ENCODE assay signal across 8 cellular contexts in the genomic region with DNA sequence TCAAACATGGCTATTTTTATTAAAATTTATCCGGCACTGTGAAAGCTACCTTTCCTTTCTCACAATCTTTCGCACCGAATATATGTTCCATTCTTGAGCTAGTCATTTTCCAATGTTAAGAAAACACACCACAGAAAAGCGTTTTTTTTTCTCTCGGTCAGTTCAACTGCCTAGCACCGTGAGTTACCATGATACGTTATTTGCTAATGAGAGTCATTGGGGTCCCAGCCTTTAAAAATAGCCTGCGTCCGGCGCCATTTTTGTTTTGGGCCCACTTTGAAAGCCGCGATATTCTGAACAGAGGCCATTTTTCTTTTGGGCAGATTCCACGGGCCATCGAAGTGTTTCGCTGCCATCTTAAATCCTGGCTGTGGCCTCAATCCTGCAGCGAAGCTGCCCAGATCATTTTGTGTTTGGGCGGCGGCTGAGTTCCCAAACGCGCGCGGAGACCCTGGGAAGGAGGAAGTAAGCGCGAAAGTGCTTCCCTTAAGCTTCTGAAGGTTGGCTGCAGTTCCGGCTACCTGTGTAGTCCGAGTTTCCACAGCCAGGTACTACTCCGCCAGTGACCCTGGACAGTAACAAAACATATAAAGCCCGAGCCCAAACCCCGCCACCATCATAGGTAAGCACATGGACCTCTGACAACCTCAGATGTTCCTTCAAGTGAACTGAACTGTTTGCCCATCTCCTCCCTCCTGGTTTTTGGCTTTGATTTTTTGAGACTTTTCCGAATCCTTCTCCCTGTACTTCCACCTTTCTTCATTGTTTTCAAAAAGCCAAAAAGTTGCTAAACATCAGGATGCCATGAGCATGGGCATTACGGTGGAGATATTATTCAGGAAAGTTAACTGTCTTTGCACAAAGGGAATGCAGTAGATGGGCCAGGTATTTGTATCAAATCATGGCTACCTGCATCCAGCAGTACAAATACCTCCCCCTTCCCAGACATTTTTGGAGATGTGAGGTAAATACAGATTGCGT. TPM values are rescaled to one million over a fixed set of nuclear protein-coding genes. Genes with fewer than 3 reads are reported as not detected.
DNase-seq lines count a peak whose midpoint lies in the region; ATAC-seq and TF ChIP-seq lines count a peak whose summit lies in the region.

A gene (plus strand): TSS at position 474 of the 981 bp plus-strand sequence. CDS start 22,900 bp downstream, outside the sequence.

- H3K4me1 Mint-ChIP-seq in activated naive CD4-positive, alpha-beta T cell treated with anti-CD3 and anti-CD28 coated beads, Interleukin-2, amount 50 U/mL, for 24 hours = peaks cover 42% of the 10 kb centered on the region

- H3K27me3 ChIP-seq in suprapubic skin = no peaks in the 10 kb centered on the region

- no peak for TF ChIP-seq POLR2A in suprapubic skin (IDR thresholded peaks at IDR 0.05)

- H3K27ac ChIP-seq in SK-N-MC = peak within 1 kb of the TSS; percentile 91
- peak within 1 kb of the TSS; percentile 90 for H3K27ac ChIP-seq in suprapubic skin

- peak within 1 kb of the TSS; percentile 94 for H3K4me3 Mint-ChIP-seq in activated naive CD4-positive, alpha-beta T cell treated with anti-CD3 and anti-CD28 coated beads, Interleukin-2, amount 50 U/mL, for 24 hours

- peak; percentile 30 for TF ChIP-seq EP300 in suprapubic skin (IDR thresholded peaks at IDR 0.05)

- no peaks in the 10 kb centered on the region for H3K9me3 Mint-ChIP-seq in activated naive CD4-positive, alpha-beta T cell treated with anti-CD3 and anti-CD28 coated beads, Interleukin-2, amount 50 U/mL, for 24 hours

- DNase-seq in NCI-H1048 (lab: John Stamatoyannopoulos, UW) = peak; percentile 83
- peak; percentile 94 for DNase-seq in SK-N-MC (ENCODE audit: low read depth, low spot score)
- peak; percentile 98 for DNase-seq in globus pallidus (ENCODE audit: low spot score)
- DNase-seq in nucleus accumbens (lab: John Stamatoyannopoulos, UW) = peak; percentile 45 to 97 (median 89)
- peak; percentile 92 to 93 for DNase-seq in suprapubic skin (ENCODE audit: low spot score in 2 of 2)

- H3K27ac Mint-ChIP-seq in activated naive CD4-positive, alpha-beta T cell treated with anti-CD3 and anti-CD28 coated beads, Interleukin-2, amount 50 U/mL, for 24 hours = peak within 1 kb of the TSS; percentile 90

- H3K4me3 ChIP-seq in GM08714 (ENCODE audit: low read length) (peak within 1 kb of the TSS; percentile 99), SK-N-MC (peak within 1 kb of the TSS; percentile 79), suprapubic skin (peak within 1 kb of the TSS; percentile 83)

- H3K4me1 ChIP-seq in suprapubic skin = peaks cover 31% of the 10 kb centered on the region

- H3K9ac ChIP-seq in SK-N-MC (ENCODE audit: insufficient read length) = peak within 1 kb of the TSS; percentile 88

- no peak for TF ChIP-seq CTCF in suprapubic skin (IDR thresholded peaks at IDR 0.05)

- H3K36me3 Mint-ChIP-seq in activated naive CD4-positive, alpha-beta T cell treated with anti-CD3 and anti-CD28 coated beads, Interleukin-2, amount 50 U/mL, for 24 hours = peaks cover 2% of the 10 kb centered on the region

- H3K36me3 ChIP-seq in SK-N-MC (ENCODE audit: insufficient read depth, low read length) = peaks cover 7% of the 10 kb centered on the region; the same call in 1 of the 2 replicates
- peaks cover 5% of the 10 kb centered on the region for H3K36me3 ChIP-seq in suprapubic skin

- H3K27me3 Mint-ChIP-seq in activated naive CD4-positive, alpha-beta T cell treated with anti-CD3 and anti-CD28 coated beads, Interleukin-2, amount 50 U/mL, for 24 hours = no peaks in the 10 kb centered on the region

- 4% methylated on average over 28 of the region's 32 CpGs for WGBS in suprapubic skin

- peak; percentile 63 for ATAC-seq in HG02588 (IDR thresholded peaks at IDR 0.05; ENCODE audit: unreplicated experiment)

- H3K9me3 ChIP-seq in SK-N-MC (ENCODE audit: low read depth, low read length) = no peaks in the 10 kb centered on the region
- no peaks in the 10 kb centered on the region for H3K9me3 ChIP-seq in suprapubic skin

RNA-seq across cellular contexts. Expression of the gene that starts here (rescaled TPM):
- total RNA-seq in suprapubic skin = 1 to 10 TPM; 4.8 to 7.2 (median 5.7) TPM

Comparison
In these comparisons a context has a peak if more than half of its experiments do, and no peak if none do; other contexts are left out.
1. Peak in every context shown above with its lines: DNase-seq, ATAC-seq, H3K4me3 ChIP-seq and H3K27ac ChIP-seq.